Comparison of ENCODE assay signal across 1 cellular context in the genomic region with DNA sequence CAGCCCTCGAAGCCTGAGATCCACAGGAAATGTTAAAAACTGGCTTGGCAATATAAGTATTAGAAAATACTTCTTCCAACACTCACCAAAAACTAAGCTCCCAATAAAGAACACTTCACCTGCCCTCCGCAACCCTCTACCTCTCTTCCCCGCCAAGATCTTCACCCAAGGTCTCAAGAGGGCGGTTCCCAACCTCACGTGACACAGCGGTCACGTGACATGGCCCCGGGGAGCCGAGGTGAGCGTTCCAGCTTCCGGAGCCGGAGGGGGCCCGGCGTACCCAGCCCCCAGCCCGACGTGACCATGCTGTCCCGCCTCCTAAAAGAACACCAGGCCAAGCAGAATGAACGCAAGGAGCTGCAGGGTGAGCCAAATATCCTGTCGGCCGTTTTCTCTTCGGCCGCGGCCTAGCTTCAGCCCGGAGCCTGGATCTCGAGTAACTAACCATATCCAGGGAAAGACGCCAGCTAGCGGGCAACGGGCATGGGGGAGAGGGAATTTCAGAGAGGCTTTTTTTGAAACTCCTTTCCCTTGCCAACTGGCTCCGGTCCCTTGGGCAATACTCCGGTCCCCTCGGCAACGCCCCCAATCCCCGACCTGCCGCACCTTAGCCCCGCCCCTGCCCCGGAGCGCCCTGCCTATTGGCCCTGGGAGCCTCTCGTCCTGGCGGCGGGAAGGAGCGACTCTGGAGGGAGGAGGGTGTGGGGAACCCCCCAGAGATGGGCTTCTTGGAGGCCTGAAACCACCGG.
TF ChIP-seq lines count a peak whose summit lies in the region.

A gene (plus strand): TSS at position 214 of the 749 bp plus-strand sequence. CDS start 6 bp downstream, at position 220.

TF ChIP-seq in GM23338, 12 proteins besides CTCF, POLR2A, EP300 and RAD21:
- peak; percentile 65; the same call in 1 of the 2 replicates for TF ChIP-seq CREB1 (CRISPR knock-in tag; IDR thresholded peaks at IDR 0.05; ENCODE audit: low read depth)
- TF ChIP-seq, protein P1, sequence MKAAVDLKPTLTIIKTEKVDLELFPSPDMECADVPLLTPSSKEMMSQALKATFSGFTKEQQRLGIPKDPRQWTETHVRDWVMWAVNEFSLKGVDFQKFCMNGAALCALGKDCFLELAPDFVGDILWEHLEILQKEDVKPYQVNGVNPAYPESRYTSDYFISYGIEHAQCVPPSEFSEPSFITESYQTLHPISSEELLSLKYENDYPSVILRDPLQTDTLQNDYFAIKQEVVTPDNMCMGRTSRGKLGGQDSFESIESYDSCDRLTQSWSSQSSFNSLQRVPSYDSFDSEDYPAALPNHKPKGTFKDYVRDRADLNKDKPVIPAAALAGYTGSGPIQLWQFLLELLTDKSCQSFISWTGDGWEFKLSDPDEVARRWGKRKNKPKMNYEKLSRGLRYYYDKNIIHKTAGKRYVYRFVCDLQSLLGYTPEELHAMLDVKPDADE (IDR thresholded peaks at IDR 0.05): peak; percentile 72; the same call in 1 of the 2 replicates
- TF ChIP-seq EZH2phosphoT487 (IDR thresholded peaks at IDR 0.05; ENCODE audit: unreplicated experiment): no peak
- peak; percentile 55 for TF ChIP-seq POLR2AphosphoS5 (IDR thresholded peaks at IDR 0.05; ENCODE audit: low read depth)
